In the genomic region with DNA sequence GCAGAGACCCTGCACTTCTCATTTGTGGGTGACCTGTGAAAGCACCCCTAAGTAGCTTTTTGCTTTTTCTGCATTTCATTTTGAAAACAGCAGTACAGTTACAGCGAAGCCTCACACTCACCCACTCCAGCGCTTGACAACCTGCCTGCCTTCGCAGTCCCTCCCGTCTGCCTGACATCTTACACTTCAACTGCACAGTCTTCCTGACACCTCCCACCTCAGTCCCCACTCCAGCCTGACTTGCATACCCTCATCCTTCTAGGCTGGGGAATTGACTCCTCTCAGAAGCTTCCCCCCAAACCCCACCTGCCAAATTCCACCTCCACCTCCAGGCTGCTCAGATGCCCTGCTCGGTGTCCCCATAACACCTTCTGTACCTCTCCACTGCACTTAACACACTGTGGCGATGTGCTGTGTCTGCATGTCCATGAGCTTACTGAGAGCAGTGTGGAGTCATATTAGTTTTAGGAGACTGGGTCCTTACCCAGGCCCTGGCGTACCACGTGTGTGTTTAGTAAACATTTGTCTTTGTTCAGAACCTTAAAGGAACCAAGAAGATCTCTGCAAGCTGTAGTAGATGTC, we compare ENCODE assay signal across 1 cellular context.
TF ChIP-seq lines count a peak whose summit lies in the region.

No MANE protein-coding gene starts in this region.

TF ChIP-seq in H1, 55 proteins besides CTCF, POLR2A, EP300 and RAD21 (continued from another document):
- TF ChIP-seq, protein P1, sequence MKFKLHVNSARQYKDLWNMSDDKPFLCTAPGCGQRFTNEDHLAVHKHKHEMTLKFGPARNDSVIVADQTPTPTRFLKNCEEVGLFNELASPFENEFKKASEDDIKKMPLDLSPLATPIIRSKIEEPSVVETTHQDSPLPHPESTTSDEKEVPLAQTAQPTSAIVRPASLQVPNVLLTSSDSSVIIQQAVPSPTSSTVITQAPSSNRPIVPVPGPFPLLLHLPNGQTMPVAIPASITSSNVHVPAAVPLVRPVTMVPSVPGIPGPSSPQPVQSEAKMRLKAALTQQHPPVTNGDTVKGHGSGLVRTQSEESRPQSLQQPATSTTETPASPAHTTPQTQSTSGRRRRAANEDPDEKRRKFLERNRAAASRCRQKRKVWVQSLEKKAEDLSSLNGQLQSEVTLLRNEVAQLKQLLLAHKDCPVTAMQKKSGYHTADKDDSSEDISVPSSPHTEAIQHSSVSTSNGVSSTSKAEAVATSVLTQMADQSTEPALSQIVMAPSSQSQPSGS (IDR thresholded peaks at IDR 0.05; ENCODE audit: low read length): no peak
- TF ChIP-seq GABPA (IDR thresholded peaks at IDR 0.05; ENCODE audit: borderline replicate concordance, insufficient read depth, low read length): no peak
- no peak for TF ChIP-seq YY1 (IDR thresholded peaks at IDR 0.05; ENCODE audit: low read depth, low read length)
- TF ChIP-seq EGR1 (IDR thresholded peaks at IDR 0.05; ENCODE audit: borderline replicate concordance, low read depth, low read length): no peak
- TF ChIP-seq, protein P2, sequence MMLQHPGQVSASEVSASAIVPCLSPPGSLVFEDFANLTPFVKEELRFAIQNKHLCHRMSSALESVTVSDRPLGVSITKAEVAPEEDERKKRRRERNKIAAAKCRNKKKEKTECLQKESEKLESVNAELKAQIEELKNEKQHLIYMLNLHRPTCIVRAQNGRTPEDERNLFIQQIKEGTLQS (IDR thresholded peaks at IDR 0.05; ENCODE audit: insufficient read depth, low read depth, low read length): no peak
- no peak for TF ChIP-seq CEBPB (IDR thresholded peaks at IDR 0.05; ENCODE audit: low read depth, low read length)
- TF ChIP-seq CTBP2 (IDR thresholded peaks at IDR 0.05; ENCODE audit: borderline replicate concordance, insufficient read depth, insufficient read length, low read length): no peak
- TF ChIP-seq, protein P3, sequence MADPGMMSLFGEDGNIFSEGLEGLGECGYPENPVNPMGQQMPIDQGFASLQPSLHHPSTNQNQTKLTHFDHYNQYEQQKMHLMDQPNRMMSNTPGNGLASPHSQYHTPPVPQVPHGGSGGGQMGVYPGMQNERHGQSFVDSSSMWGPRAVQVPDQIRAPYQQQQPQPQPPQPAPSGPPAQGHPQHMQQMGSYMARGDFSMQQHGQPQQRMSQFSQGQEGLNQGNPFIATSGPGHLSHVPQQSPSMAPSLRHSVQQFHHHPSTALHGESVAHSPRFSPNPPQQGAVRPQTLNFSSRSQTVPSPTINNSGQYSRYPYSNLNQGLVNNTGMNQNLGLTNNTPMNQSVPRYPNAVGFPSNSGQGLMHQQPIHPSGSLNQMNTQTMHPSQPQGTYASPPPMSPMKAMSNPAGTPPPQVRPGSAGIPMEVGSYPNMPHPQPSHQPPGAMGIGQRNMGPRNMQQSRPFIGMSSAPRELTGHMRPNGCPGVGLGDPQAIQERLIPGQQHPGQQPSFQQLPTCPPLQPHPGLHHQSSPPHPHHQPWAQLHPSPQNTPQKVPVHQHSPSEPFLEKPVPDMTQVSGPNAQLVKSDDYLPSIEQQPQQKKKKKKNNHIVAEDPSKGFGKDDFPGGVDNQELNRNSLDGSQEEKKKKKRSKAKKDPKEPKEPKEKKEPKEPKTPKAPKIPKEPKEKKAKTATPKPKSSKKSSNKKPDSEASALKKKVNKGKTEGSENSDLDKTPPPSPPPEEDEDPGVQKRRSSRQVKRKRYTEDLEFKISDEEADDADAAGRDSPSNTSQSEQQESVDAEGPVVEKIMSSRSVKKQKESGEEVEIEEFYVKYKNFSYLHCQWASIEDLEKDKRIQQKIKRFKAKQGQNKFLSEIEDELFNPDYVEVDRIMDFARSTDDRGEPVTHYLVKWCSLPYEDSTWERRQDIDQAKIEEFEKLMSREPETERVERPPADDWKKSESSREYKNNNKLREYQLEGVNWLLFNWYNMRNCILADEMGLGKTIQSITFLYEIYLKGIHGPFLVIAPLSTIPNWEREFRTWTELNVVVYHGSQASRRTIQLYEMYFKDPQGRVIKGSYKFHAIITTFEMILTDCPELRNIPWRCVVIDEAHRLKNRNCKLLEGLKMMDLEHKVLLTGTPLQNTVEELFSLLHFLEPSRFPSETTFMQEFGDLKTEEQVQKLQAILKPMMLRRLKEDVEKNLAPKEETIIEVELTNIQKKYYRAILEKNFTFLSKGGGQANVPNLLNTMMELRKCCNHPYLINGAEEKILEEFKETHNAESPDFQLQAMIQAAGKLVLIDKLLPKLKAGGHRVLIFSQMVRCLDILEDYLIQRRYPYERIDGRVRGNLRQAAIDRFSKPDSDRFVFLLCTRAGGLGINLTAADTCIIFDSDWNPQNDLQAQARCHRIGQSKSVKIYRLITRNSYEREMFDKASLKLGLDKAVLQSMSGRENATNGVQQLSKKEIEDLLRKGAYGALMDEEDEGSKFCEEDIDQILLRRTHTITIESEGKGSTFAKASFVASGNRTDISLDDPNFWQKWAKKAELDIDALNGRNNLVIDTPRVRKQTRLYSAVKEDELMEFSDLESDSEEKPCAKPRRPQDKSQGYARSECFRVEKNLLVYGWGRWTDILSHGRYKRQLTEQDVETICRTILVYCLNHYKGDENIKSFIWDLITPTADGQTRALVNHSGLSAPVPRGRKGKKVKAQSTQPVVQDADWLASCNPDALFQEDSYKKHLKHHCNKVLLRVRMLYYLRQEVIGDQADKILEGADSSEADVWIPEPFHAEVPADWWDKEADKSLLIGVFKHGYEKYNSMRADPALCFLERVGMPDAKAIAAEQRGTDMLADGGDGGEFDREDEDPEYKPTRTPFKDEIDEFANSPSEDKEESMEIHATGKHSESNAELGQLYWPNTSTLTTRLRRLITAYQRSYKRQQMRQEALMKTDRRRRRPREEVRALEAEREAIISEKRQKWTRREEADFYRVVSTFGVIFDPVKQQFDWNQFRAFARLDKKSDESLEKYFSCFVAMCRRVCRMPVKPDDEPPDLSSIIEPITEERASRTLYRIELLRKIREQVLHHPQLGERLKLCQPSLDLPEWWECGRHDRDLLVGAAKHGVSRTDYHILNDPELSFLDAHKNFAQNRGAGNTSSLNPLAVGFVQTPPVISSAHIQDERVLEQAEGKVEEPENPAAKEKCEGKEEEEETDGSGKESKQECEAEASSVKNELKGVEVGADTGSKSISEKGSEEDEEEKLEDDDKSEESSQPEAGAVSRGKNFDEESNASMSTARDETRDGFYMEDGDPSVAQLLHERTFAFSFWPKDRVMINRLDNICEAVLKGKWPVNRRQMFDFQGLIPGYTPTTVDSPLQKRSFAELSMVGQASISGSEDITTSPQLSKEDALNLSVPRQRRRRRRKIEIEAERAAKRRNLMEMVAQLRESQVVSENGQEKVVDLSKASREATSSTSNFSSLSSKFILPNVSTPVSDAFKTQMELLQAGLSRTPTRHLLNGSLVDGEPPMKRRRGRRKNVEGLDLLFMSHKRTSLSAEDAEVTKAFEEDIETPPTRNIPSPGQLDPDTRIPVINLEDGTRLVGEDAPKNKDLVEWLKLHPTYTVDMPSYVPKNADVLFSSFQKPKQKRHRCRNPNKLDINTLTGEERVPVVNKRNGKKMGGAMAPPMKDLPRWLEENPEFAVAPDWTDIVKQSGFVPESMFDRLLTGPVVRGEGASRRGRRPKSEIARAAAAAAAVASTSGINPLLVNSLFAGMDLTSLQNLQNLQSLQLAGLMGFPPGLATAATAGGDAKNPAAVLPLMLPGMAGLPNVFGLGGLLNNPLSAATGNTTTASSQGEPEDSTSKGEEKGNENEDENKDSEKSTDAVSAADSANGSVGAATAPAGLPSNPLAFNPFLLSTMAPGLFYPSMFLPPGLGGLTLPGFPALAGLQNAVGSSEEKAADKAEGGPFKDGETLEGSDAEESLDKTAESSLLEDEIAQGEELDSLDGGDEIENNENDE (IDR thresholded peaks at IDR 0.05; ENCODE audit: insufficient replicate concordance, low read length): no peak
